25 cellular contexts compared by ENCODE assay signal in the genomic region with DNA sequence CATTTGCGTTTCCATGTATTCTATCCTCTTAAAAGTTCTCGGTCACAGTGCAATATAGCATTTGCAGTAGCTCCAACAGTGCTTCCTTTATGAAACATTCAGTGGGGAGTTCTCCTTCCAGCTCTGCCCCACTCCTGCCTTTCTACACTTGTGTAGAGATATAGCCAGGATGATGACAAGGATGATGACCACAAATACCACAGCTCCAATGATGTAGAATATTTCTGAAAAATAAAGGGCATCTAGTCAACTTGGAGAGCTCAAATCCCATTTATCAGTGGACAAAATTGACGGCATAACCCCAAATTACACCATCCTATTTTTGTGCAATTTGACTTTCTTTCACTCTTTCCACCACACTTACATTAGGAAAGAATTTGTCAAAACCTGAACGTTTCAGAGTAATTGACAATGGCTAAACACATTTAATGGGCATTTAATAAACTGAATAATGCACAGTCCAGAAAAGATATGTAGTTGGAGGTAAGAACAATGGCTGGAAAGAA. TPM values are rescaled to one million over a fixed set of nuclear protein-coding genes. Genes with fewer than 3 reads are reported as not detected.
DNase-seq lines count a peak whose midpoint lies in the region; ATAC-seq and TF ChIP-seq lines count a peak whose summit lies in the region.
"Had no signal": no experiment of that assay in that cellular context is flagged by ENCODE, and none has a peak within 500 bp of the region (broad histone marks: within the 10 kb centered on the region; RNA-seq: fewer than 3 reads in every experiment).

No MANE protein-coding gene starts in this region.

- peaks cover 50% of the 10 kb centered on the region for H3K36me3 Mint-ChIP-seq in HFFc6 (ENCODE audit: low read depth)

- H3K9me3 Mint-ChIP-seq in HFFc6 = no peaks in the 10 kb centered on the region
- H3K9me3 Mint-ChIP-seq: CD4-positive, alpha-beta T cell; GM23338 had no signal

- H3K36me3 ChIP-seq in RWPE2 (ENCODE audit: low read depth) (peaks cover 56% of the 10 kb centered on the region), smooth muscle cell (ENCODE audit: low read depth) (peaks cover 7% of the 10 kb centered on the region)
- H3K36me3 ChIP-seq: BLaER1 had no signal

- no peak overlapping the region for H3K4me2 ChIP-seq in smooth muscle cell
- H3K4me2 ChIP-seq: BLaER1, GM23338, SK-N-SH had no signal

- no peak overlapping the region for H3K4me3 ChIP-seq in RWPE2 (ENCODE audit: severe bottlenecking)
- no peak overlapping the region for H3K4me3 ChIP-seq in epithelial cell of esophagus (ENCODE audit: low read length)
- H3K4me3 ChIP-seq in smooth muscle cell = no peak overlapping the region
- H3K4me3 ChIP-seq: BLaER1, GM12878, GM23338, HAP-1, K562 had no signal

- H3F3A ChIP-seq in smooth muscle cell (ENCODE audit: low read depth) = peaks cover 72% of the 10 kb centered on the region

- H3K4me1 Mint-ChIP-seq in HFFc6 (ENCODE audit: low read depth) = peaks cover 89% of the 10 kb centered on the region

- no peak overlapping the region for H2AFZ ChIP-seq in smooth muscle cell (ENCODE audit: low read depth)
- H2AFZ ChIP-seq: GM23338 had no signal

- H3K27me3 Mint-ChIP-seq in HFFc6 (ENCODE audit: insufficient read depth) = peaks cover 14% of the 10 kb centered on the region

- peak overlapping the region; percentile 27; the same call in 1 of the 2 replicates for H3K27ac Mint-ChIP-seq in HFFc6
- H3K27ac Mint-ChIP-seq: CD4-positive, alpha-beta T cell; GM23338 had no signal

- peak overlapping the region; percentile 40; the same call in 1 of the 2 replicates for H3K4me3 Mint-ChIP-seq in HFFc6
- H3K4me3 Mint-ChIP-seq: CD4-positive, alpha-beta T cell; GM23338 had no signal

- no peak for DNase-seq in HFFc6
- no peak for DNase-seq in RWPE2 (ENCODE audit: low spot score)
- peak; percentile 49 for DNase-seq in epithelial cell of esophagus (ENCODE audit: low read depth)
- DNase-seq in smooth muscle cell (lab: John Stamatoyannopoulos, UW; ENCODE audit: unreplicated experiment) = no peak
- DNase-seq in SIG-M5 treated with dmso at 0.1 percent for 504 hours (lab: John Stamatoyannopoulos, UW; ENCODE audit: unreplicated experiment) = no peak
- DNase-seq: Caco-2; CD4-positive, alpha-beta T cell; DND-41; MV-4-11; NCI-H1105 treated with DMSO at 0.1 percent for 48 hours; NCI-H1694 treated with DMSO at 0.1 percent for 48 hours; NCI-H2081 treated with DMSO at 0.1 percent for 48 hours; NCI-H2171 treated with DMSO at 0.1 percent for 48 hours; NCI-H524 treated with DMSO at 0.1 percent for 48 hours; NCI-H82; SHP77 treated with DMSO at 0.1 percent for 48 hours; SK-N-SH had no signal

- H3K27me3 ChIP-seq in RWPE2 (ENCODE audit: insufficient read depth, poor library complexity, severe bottlenecking) = no peaks in the 10 kb centered on the region
- H3K27me3 ChIP-seq in smooth muscle cell (ENCODE audit: low read depth) = no peaks in the 10 kb centered on the region
- H3K27me3 ChIP-seq: BLaER1 had no signal

- no peak for ATAC-seq in RWPE2 (ENCODE audit: low read depth)
- ATAC-seq in HG03354 (IDR thresholded peaks at IDR 0.05; ENCODE audit: poor library complexity, severe bottlenecking, unreplicated experiment) = no peak
- ATAC-seq in HG03432 (IDR thresholded peaks at IDR 0.05; ENCODE audit: unreplicated experiment) = no peak
- ATAC-seq: GM12878, GM23338, K562 had no signal

- H3K27ac ChIP-seq in RWPE2 (ENCODE audit: poor library complexity, severe bottlenecking) = peak overlapping the region; percentile 99
- H3K27ac ChIP-seq in smooth muscle cell (ENCODE audit: low read depth) = peak overlapping the region; percentile 94
- H3K27ac ChIP-seq: BLaER1 had no signal

- H3K4me1 ChIP-seq in RWPE2 (ENCODE audit: insufficient read depth, poor library complexity, severe bottlenecking) (peaks cover 6% of the 10 kb centered on the region), smooth muscle cell (ENCODE audit: low read depth) (peaks cover 4% of the 10 kb centered on the region)
- H3K4me1 ChIP-seq: BLaER1 had no signal

- peaks cover 62% of the 10 kb centered on the region for H4K20me1 ChIP-seq in smooth muscle cell (ENCODE audit: low read depth)
- H4K20me1 ChIP-seq: BLaER1 had no signal

- TF ChIP-seq CTCF in HFFc6 (IDR thresholded peaks at IDR 0.05) (no peak), RWPE2 (IDR thresholded peaks at IDR 0.05; ENCODE audit: poor library complexity, severe bottlenecking) (no peak), epithelial cell of esophagus (IDR thresholded peaks at IDR 0.05; ENCODE audit: insufficient read depth, low read depth, low read length, missing control alignments) (no peak), smooth muscle cell (IDR thresholded peaks at IDR 0.05; ENCODE audit: borderline replicate concordance, insufficient read depth, poor library complexity, severe bottlenecking) (no peak)

- WGBS in smooth muscle cell (ENCODE audit: low lambda C conversion rate) = 85% methylated on average over 4 of the region's 4 CpGs

- no peaks in the 10 kb centered on the region for H3K9me3 ChIP-seq in RWPE2 (ENCODE audit: severe bottlenecking)
- no peaks in the 10 kb centered on the region for H3K9me3 ChIP-seq in smooth muscle cell (replicated peaks; ENCODE audit: low read depth)
- H3K9me3 ChIP-seq: BLaER1, Caco-2, HAP-1, SK-N-SH had no signal

- H3K79me2 ChIP-seq in smooth muscle cell (ENCODE audit: low read depth) = peaks cover 15% of the 10 kb centered on the region

- H3K9ac ChIP-seq in smooth muscle cell (ENCODE audit: low read depth) = no peak overlapping the region
- H3K9ac ChIP-seq: BLaER1, SK-N-SH had no signal

RNA-seq across cellular contexts. Expression of a gene that starts 11.1 kb away (rescaled TPM):
- total RNA-seq in HFFc6 (2021; fragmentation: NEBNext Ultra II Directional; extraction: Animal tissue kit (Norgen Biotek cat#: 25700)) = 100 to 1,000 TPM; 150 to 457 (median 176) TPM
- total RNA-seq in smooth muscle cell = 287 and 367 TPM in 2 replicates
- polyA plus RNA-seq in smooth muscle cell = 337 and 338 TPM in 2 replicates
- total RNA-seq: CD4-positive, alpha-beta T cell; OCI-LY7 had no signal
